In genomic region chr15:44711356-44712107, GRCh38 we compare ENCODE assay signal across 1 cellular context.
TF ChIP-seq lines count a peak whose summit lies in the region.

Gene B2M, plus strand, starts transcription at chr15:44711517. Its CDS starts 30 bp downstream, at chr15:44711547.

TF ChIP-seq in SK-N-SH, 30 proteins besides CTCF, POLR2A, EP300 and RAD21 (continued from another document):
- TF ChIP-seq REST (IDR thresholded peaks at IDR 0.05; ENCODE audit: low read depth, low read length) = no peak
